Comparison of ENCODE assay signal across 16 cellular contexts in the genomic region with DNA sequence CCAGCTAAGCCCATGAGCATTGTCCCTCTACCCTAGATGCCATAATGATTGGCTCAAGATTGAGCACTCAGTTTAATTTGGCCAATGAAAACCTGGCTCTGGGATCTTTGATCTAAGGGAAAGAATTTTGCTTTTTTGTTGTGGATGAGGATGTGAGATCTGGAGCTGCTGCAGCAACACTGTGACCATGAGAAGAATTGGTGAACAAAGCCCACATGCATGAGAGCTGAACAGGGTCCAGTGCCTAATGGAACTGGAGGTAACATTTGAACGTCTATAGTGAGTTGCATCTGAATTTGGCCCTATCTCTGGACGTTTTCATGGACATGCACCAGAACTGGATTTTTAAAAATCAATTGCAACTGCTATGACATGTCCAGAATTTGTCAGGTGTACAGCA.
A peak's percentile ranks its signal among the peaks of the same experiment; 100 is the strongest.
DNase-seq lines count a peak whose midpoint lies in the region; ATAC-seq, FAIRE-seq and TF ChIP-seq lines count a peak whose summit lies in the region.
"Had no signal": no experiment of that assay in that cellular context is flagged by ENCODE, and none has a peak within 500 bp of the region (broad histone marks: within the 10 kb centered on the region; RNA-seq: fewer than 3 reads in every experiment).

No MANE protein-coding gene starts in this region.

- CTCF ChIA-PET in K562 (lab: Yijun Ruan, JAX; ENCODE audit: low intra/inter-chr PET ratio), result interaction anchor here (1.5 to 3.8 kb wide), 3 partner anchors 72 to 220 kb away, joined by 6 to 15 read pairs (median 10); no protein-coding TSS in a partner anchor

- peaks cover 37% of the 10 kb centered on the region for H3K4me1 Mint-ChIP-seq in GM23338
- H3K4me1 Mint-ChIP-seq in stimulated activated naive CD8-positive, alpha-beta T cell treated with anti-CD3 and anti-CD28 coated beads, Interleukin-15, amount 100 ng/mL, for 72 hours, result no peaks in the 10 kb centered on the region
- H3K4me1 Mint-ChIP-seq: CD4-positive, CD25-positive, alpha-beta regulatory T cell had no signal

- H3K36me3 ChIP-seq in GM23338 (ENCODE audit: insufficient read depth) (no peaks in the 10 kb centered on the region), SK-N-MC (ENCODE audit: insufficient read depth, low read length) (peaks cover 24% of the 10 kb centered on the region), K562 (ENCODE audit: control insufficient read depth, insufficient read depth, low read length) (no peaks in the 10 kb centered on the region)
- H3K36me3 ChIP-seq: BLaER1 had no signal

- ATAC-seq in GM23338 (no peak), K562 (no peak), GM19397 (IDR thresholded peaks at IDR 0.05; ENCODE audit: unreplicated experiment) (no peak)
- ATAC-seq in stimulated activated naive CD8-positive, alpha-beta T cell treated with anti-CD3 and anti-CD28 coated beads, Interleukin-15, amount 100 ng/mL, for 72 hours, result no peak
- ATAC-seq: CD8-positive, alpha-beta T cell had no signal

- no peak for TF ChIP-seq POLR2A in K562 (conservative IDR thresholded peaks at IDR 0.05)

- no peak for FAIRE-seq in K562 (lab: Jason Lieb, UNC)

- peaks cover 18% of the 10 kb centered on the region; the same call in 1 of the 2 replicates for H3K79me2 ChIP-seq in GM23338 (replicated peaks; ENCODE audit: insufficient read depth)
- no peaks in the 10 kb centered on the region for H3K79me2 ChIP-seq in K562 (ENCODE audit: control insufficient read depth, insufficient read depth, low read length)

- TF ChIP-seq CTCF in GM23338 (conservative IDR thresholded peaks at IDR 0.05; ENCODE audit: low read depth in 2 of 2) (no peak), K562 (IDR thresholded peaks at IDR 0.05 in 2 of 3, conservative IDR thresholded peaks at IDR 0.05 in 1 of 3; ENCODE audit: insufficient read depth in 2 of 3, low read depth in 1 of 3, low read length in 3 of 3) (no peak)

- TF ChIP-seq EP300 in K562 (IDR thresholded peaks at IDR 0.05; ENCODE audit: low read length), result no peak

- POLR2A ChIA-PET in K562 (lab: Yijun Ruan, JAX), result interaction anchor here (0.7 kb wide), 1 partner anchor 13 kb away, joined by 3 read pairs; no protein-coding TSS in a partner anchor

- peaks cover 5% of the 10 kb centered on the region; the same call in 2 of the 3 replicates for H3K9me3 Mint-ChIP-seq in GM23338
- no peaks in the 10 kb centered on the region for H3K9me3 Mint-ChIP-seq in stimulated activated naive CD8-positive, alpha-beta T cell treated with anti-CD3 and anti-CD28 coated beads, Interleukin-15, amount 100 ng/mL, for 72 hours

- H4K20me1 ChIP-seq in GM23338 (replicated peaks; ENCODE audit: insufficient read depth) (no peaks in the 10 kb centered on the region; the same call in 1 of the 2 replicates), K562 (replicated peaks; ENCODE audit: control insufficient read depth, insufficient read depth, low read length) (no peaks in the 10 kb centered on the region)
- H4K20me1 ChIP-seq: BLaER1 had no signal

- 0 out of 2 replicates have a peak, but pooled peaks cover 6% of the 10 kb centered on the region for H3K4me1 ChIP-seq in GM23338 (ENCODE audit: insufficient read depth)
- no peaks in the 10 kb centered on the region for H3K4me1 ChIP-seq in K562 (replicated peaks in 1 of 2; ENCODE audit: control insufficient read depth in 2 of 2, insufficient read depth in 2 of 2, low read length in 2 of 2)
- H3K4me1 ChIP-seq: BLaER1 had no signal

- H3K27me3 Mint-ChIP-seq in GM23338 (ENCODE audit: insufficient read depth, low read depth, poor library complexity), result peaks cover 2% of the 10 kb centered on the region
- peaks cover 7% of the 10 kb centered on the region for H3K27me3 Mint-ChIP-seq in stimulated activated naive CD8-positive, alpha-beta T cell treated with anti-CD3 and anti-CD28 coated beads, Interleukin-15, amount 100 ng/mL, for 72 hours

- WGBS in K562 (ENCODE audit: insufficient coverage, low coverage, missing lambda C conversion rate), result 0% methylated on average over 2 of the region's 2 CpGs

- H2AFZ ChIP-seq in GM23338, result no peak overlapping the region
- no peak overlapping the region for H2AFZ ChIP-seq in K562 (ENCODE audit: low read depth, low read length)

- TF ChIP-seq RAD21 in K562 (CRISPR knock-in tag; conservative IDR thresholded peaks at IDR 0.05 in 1 of 2, IDR thresholded peaks at IDR 0.05 in 1 of 2), result no peak

- peaks cover 11% of the 10 kb centered on the region for H3K36me3 Mint-ChIP-seq in GM23338 (ENCODE audit: low read depth)
- H3K36me3 Mint-ChIP-seq: CD4-positive, CD25-positive, alpha-beta regulatory T cell; CD8-positive, alpha-beta T cell had no signal

- no peak overlapping the region for H3K27ac ChIP-seq in GM23338 (ENCODE audit: low read depth)
- H3K27ac ChIP-seq in SK-N-MC, result peak overlapping the region; percentile 72
- no peak overlapping the region for H3K27ac ChIP-seq in K562 (ENCODE audit: extremely low read depth, low read depth, low read length)
- H3K27ac ChIP-seq: BLaER1, C4-2B had no signal

- H3K4me2 ChIP-seq in GM23338, result no peak overlapping the region
- H3K4me2 ChIP-seq in K562 (ENCODE audit: insufficient read depth, low read length), result no peak overlapping the region
- H3K4me2 ChIP-seq: BLaER1 had no signal

- no peak overlapping the region for H3K4me3 ChIP-seq in GM23338
- no peak overlapping the region for H3K4me3 ChIP-seq in SK-N-MC
- no peak overlapping the region for H3K4me3 ChIP-seq in K562
- H3K4me3 ChIP-seq: BLaER1 had no signal

- H3K9ac ChIP-seq in SK-N-MC (ENCODE audit: insufficient read length), result no peak overlapping the region
- no peak overlapping the region for H3K9ac ChIP-seq in K562 (ENCODE audit: insufficient read depth in 1 of 2, low read depth in 2 of 2, low read length in 2 of 2)
- H3K9ac ChIP-seq: BLaER1 had no signal

- no peaks in the 10 kb centered on the region for H3K9me2 ChIP-seq in GM23338 (ENCODE audit: insufficient read depth)

- no peak for DNase-seq in GM23338 (ENCODE audit: low spot score)
- no peak for DNase-seq in SK-N-MC (ENCODE audit: low read depth, low spot score)
- no peak for DNase-seq in K562 (ENCODE audit: extremely low read depth in 1 of 4, low spot score in 3 of 4)
- DNase-seq in stimulated activated naive CD8-positive, alpha-beta T cell treated with anti-CD3 and anti-CD28 coated beads, Interleukin-15, amount 100 ng/mL, for 72 hours, result no peak
- DNase-seq in inferior parietal cortex (ENCODE audit: extremely low spot score), result no peak
- DNase-seq: CD8-positive, alpha-beta T cell; DMS 273 treated with DMSO at 0.1 percent for 48 hours; DMS79; GDM1; HFFc6 had no signal

- no peaks in the 10 kb centered on the region for H3K9me3 ChIP-seq in SK-N-MC (ENCODE audit: low read depth, low read length)
- no peaks in the 10 kb centered on the region for H3K9me3 ChIP-seq in K562 (replicated peaks; ENCODE audit: control insufficient read depth, insufficient read depth, low read depth, low read length)
- H3K9me3 ChIP-seq: Caco-2 had no signal

- in situ Hi-C loops in K562 (cut with MboI), result no loop called here

- no peaks in the 10 kb centered on the region for H3K27me3 ChIP-seq in GM23338 (ENCODE audit: insufficient read depth)
- H3K27me3 ChIP-seq in K562 (ENCODE audit: control insufficient read depth in 2 of 2, insufficient read depth in 2 of 2, low read length in 2 of 2), result no peaks in the 10 kb centered on the region
- H3K27me3 ChIP-seq: BLaER1 had no signal

- H3K27ac Mint-ChIP-seq in GM23338, result peak overlapping the region; percentile 53
- H3K27ac Mint-ChIP-seq in stimulated activated naive CD8-positive, alpha-beta T cell treated with anti-CD3 and anti-CD28 coated beads, Interleukin-15, amount 100 ng/mL, for 72 hours, result no peak overlapping the region
- H3K27ac Mint-ChIP-seq: CD4-positive, CD25-positive, alpha-beta regulatory T cell; CD8-positive, alpha-beta T cell; H9; HFFc6 had no signal

- intact Hi-C loops in K562 (cut with micrococcal nuclease), result loop anchor here (1.0 kb wide), 3 partner anchors 73 to 221 kb away; no protein-coding TSS in a partner anchor

- no TSS peak for BruUV-seq in K562 (replicated peaks; lab: Mats Ljungman, UMichigan)

- H3F3A ChIP-seq in GM23338 (replicated peaks; ENCODE audit: low read depth), result no peaks in the 10 kb centered on the region

- no peaks in the 10 kb centered on the region for H3K9me1 ChIP-seq in K562 (ENCODE audit: control insufficient read depth, insufficient read depth, low read length)

- no peak overlapping the region for H3K4me3 Mint-ChIP-seq in GM23338
- H3K4me3 Mint-ChIP-seq in stimulated activated naive CD8-positive, alpha-beta T cell treated with anti-CD3 and anti-CD28 coated beads, Interleukin-15, amount 100 ng/mL, for 72 hours, result no peak overlapping the region
- H3K4me3 Mint-ChIP-seq: CD4-positive, CD25-positive, alpha-beta regulatory T cell; CD8-positive, alpha-beta T cell; H9; HFFc6 had no signal

TF ChIP-seq in GM23338, 12 proteins besides CTCF, POLR2A, EP300 and RAD21 (continues in another document):
- TF ChIP-seq EZH2phosphoT487 (IDR thresholded peaks at IDR 0.05; ENCODE audit: unreplicated experiment), result no peak

TF ChIP-seq in K562, 482 proteins besides CTCF, POLR2A, EP300 and RAD21:
- TF ChIP-seq RBM25 (IDR thresholded peaks at IDR 0.05; ENCODE audit: low read depth, low read length, severe bottlenecking) (peak; percentile 50), ZNF354B (CRISPR knock-in tag; IDR thresholded peaks at IDR 0.05) (no peak)
